8 cellular contexts compared by ENCODE assay signal in the genomic region with DNA sequence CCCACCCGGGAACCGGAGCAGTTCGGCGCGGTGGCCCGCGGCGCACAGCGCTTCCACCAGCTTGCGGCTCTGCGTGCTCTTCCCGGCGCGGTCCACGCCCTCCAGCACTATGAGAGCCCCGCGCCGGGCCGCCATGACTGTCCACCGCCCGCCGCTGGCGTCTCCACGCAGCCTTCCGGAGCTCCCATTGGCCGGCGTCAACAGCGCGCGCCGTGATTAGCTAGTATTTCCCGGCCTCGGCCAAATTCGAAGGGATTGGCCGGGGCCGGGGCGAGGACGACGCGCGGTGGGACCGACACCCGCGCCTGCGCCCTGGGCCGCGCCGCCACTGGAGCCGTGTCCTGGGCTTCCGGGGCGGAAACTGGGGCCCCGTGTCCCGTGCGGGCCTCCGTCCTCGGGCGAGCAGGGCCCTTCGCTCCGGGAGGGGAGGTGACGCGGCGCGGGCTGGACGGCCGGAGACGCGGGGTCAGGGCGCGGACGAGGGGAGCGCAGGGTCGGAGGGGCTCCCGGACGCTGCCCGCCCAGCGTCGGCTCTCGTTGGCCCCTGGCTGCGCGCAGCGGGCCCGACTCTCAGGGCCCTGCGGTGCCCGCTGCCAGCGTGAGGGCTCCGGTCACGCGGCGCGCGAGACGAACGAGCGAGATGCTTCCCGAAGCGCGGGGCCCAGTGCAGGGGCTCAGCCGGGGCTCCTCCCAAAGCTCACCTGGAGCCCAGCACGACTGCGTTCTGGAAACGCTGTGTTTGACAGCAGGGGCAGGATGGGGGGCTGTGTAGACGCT. TPM values are rescaled to one million over a fixed set of nuclear protein-coding genes. Genes with fewer than 3 reads are reported as not detected.
DNase-seq lines count a peak whose midpoint lies in the region; ATAC-seq and TF ChIP-seq lines count a peak whose summit lies in the region.

A gene with protein sequence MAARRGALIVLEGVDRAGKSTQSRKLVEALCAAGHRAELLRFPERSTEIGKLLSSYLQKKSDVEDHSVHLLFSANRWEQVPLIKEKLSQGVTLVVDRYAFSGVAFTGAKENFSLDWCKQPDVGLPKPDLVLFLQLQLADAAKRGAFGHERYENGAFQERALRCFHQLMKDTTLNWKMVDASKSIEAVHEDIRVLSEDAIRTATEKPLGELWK (minus strand): TSS at position 167 of the 777 bp plus-strand sequence. CDS start 32 bp downstream, at position 135.

- TF ChIP-seq CTCF in kidney epithelial cell (IDR thresholded peaks at IDR 0.05; ENCODE audit: insufficient read depth, low read length, poor library complexity, severe bottlenecking), result no peak

- DNase-seq in AML-193 (lab: John Stamatoyannopoulos, UW) (peak; percentile 93 to 94), NCI-H510A treated with DMSO at 0.1 percent for 48 hours (lab: John Stamatoyannopoulos, UW) (peak; percentile 95), cerebellum (ENCODE audit: low spot score) (peak; percentile 97), kidney epithelial cell (ENCODE audit: low read depth) (peak; percentile 74)
- peak; percentile 93 for DNase-seq in activated CD4-positive, alpha-beta T cell treated with anti-CD3 and anti-CD28 coated beads for 24 hours (ENCODE audit: low read depth in 2 of 2)
- peak; percentile 88 to 93 for DNase-seq in stimulated activated CD4-positive, alpha-beta T cell treated with anti-CD3 and anti-CD28 coated beads, Interleukin-15, amount 100 ng/mL, for 48 hours (ENCODE audit: low read depth in 2 of 2)

- no peaks in the 10 kb centered on the region for H3K36me3 ChIP-seq in kidney epithelial cell (ENCODE audit: control insufficient read depth, insufficient read depth, low read length)

- H3K4me3 ChIP-seq in kidney epithelial cell (ENCODE audit: low read depth, low read length), result peak within 1 kb of the TSS; percentile 70

- ATAC-seq in HG03432 (IDR thresholded peaks at IDR 0.05; ENCODE audit: unreplicated experiment), result peak; percentile 95

- peak; percentile 93 for TF ChIP-seq POLR2A in GM19193 (IDR thresholded peaks at IDR 0.05; ENCODE audit: extremely low read depth, insufficient read depth, insufficient read length)

- no peaks in the 10 kb centered on the region for H3K27me3 ChIP-seq in kidney epithelial cell (ENCODE audit: control insufficient read depth, insufficient read depth, low read length)

RNA-seq across cellular contexts. Expression of the gene that starts here (rescaled TPM):
- total RNA-seq in cerebellum, result 13.6 TPM
- 32.9 and 35.6 TPM in 2 replicates for total RNA-seq in kidney epithelial cell

Comparison
In these comparisons a context has a peak if more than half of its experiments do, and no peak if none do; other contexts are left out.
1. Peak in every context shown above with its lines: DNase-seq, ATAC-seq and H3K4me3 ChIP-seq.